Comparison of ENCODE assay signal across 1 cellular context in genomic region chr10:21516270-21517131, GRCh38.
TF ChIP-seq lines count a peak whose summit lies in the region.

No MANE protein-coding gene starts in this region.

TF ChIP-seq in HepG2, 621 proteins besides CTCF, POLR2A, EP300 and RAD21 (continued from another document and continues in another):
- TF ChIP-seq JUN (CRISPR knock-in tag; IDR thresholded peaks at IDR 0.05): 0 out of 2 replicates have a peak, but pooled peaks have one; percentile 23
- TF ChIP-seq SMC3 (IDR thresholded peaks at IDR 0.05; ENCODE audit: low read length): no peak
- TF ChIP-seq IKZF5 (CRISPR knock-in tag; IDR thresholded peaks at IDR 0.05): 0 out of 2 replicates have a peak, but pooled peaks have one; percentile 22
- no peak for TF ChIP-seq XRCC5 (optimal IDR thresholded peaks at IDR 0.05; ENCODE audit: low read length)
- peak; percentile 57; the same call in 1 of the 2 replicates for TF ChIP-seq CSRNP1 (CRISPR knock-in tag; IDR thresholded peaks at IDR 0.05)
- no peak for TF ChIP-seq ZSCAN20 (CRISPR knock-in tag; IDR thresholded peaks at IDR 0.05; ENCODE audit: borderline replicate concordance)
- TF ChIP-seq MYPOP (CRISPR knock-in tag; IDR thresholded peaks at IDR 0.05): peak; percentile 70
- no peak for TF ChIP-seq ELF4 (CRISPR knock-in tag; IDR thresholded peaks at IDR 0.05; ENCODE audit: borderline replicate concordance)
- TF ChIP-seq ZFP91 (CRISPR knock-in tag; IDR thresholded peaks at IDR 0.05; ENCODE audit: borderline replicate concordance): peak; percentile 61; the same call in 1 of the 2 replicates
- no peak for TF ChIP-seq CBX1 (IDR thresholded peaks at IDR 0.05; ENCODE audit: low read depth)
- TF ChIP-seq NFYC (CRISPR knock-in tag; IDR thresholded peaks at IDR 0.05): no peak
- no peak for TF ChIP-seq STAT6 (CRISPR knock-in tag; IDR thresholded peaks at IDR 0.05; ENCODE audit: borderline replicate concordance)
- peak; percentile 28 for TF ChIP-seq ZEB1 (IDR thresholded peaks at IDR 0.05; ENCODE audit: insufficient replicate concordance, low read depth)
- peak; percentile 82; the same call in 1 of the 2 replicates for TF ChIP-seq ZSCAN29 (CRISPR knock-in tag; conservative IDR thresholded peaks at IDR 0.05)
- no peak for TF ChIP-seq HHEX (CRISPR knock-in tag; IDR thresholded peaks at IDR 0.05)
- no peak for TF ChIP-seq ZBTB7A (CRISPR knock-in tag; IDR thresholded peaks at IDR 0.05)
- no peak for TF ChIP-seq PPARG (CRISPR knock-in tag; conservative IDR thresholded peaks at IDR 0.05)
- no peak for TF ChIP-seq SNAPC2 (CRISPR knock-in tag; IDR thresholded peaks at IDR 0.05)
- TF ChIP-seq ATM (IDR thresholded peaks at IDR 0.05; ENCODE audit: borderline replicate concordance): no peak
- peak; percentile 55; the same call in 1 of the 2 replicates for TF ChIP-seq MTERF4 (CRISPR knock-in tag; IDR thresholded peaks at IDR 0.05)
- no peak for TF ChIP-seq ZNF3 (CRISPR knock-in tag; IDR thresholded peaks at IDR 0.05)
- TF ChIP-seq TFE3 (CRISPR knock-in tag; IDR thresholded peaks at IDR 0.05): no peak
- TF ChIP-seq KDM2A (CRISPR knock-in tag; IDR thresholded peaks at IDR 0.05; ENCODE audit: borderline replicate concordance, low read depth): peak; percentile 47; the same call in 1 of the 2 replicates
- no peak for TF ChIP-seq ARID3A (IDR thresholded peaks at IDR 0.05; ENCODE audit: low read depth, low read length)
- no peak; the same call in 1 of the 2 replicates for TF ChIP-seq FOXK1 (CRISPR knock-in tag; IDR thresholded peaks at IDR 0.05; ENCODE audit: borderline replicate concordance, low read depth)
- 0 out of 2 replicates have a peak, but pooled peaks have one; percentile 34 for TF ChIP-seq HNRNPL (IDR thresholded peaks at IDR 0.05; ENCODE audit: low read depth, low read length)
- no peak for TF ChIP-seq GLI4 (CRISPR knock-in tag; IDR thresholded peaks at IDR 0.05; ENCODE audit: borderline replicate concordance)
- 0 out of 2 replicates have a peak, but pooled peaks have one; percentile 14 for TF ChIP-seq CAMTA2 (CRISPR knock-in tag; IDR thresholded peaks at IDR 0.05; ENCODE audit: borderline replicate concordance)
- no peak for TF ChIP-seq IRX3 (CRISPR knock-in tag; IDR thresholded peaks at IDR 0.05; ENCODE audit: borderline replicate concordance, low read depth)
- TF ChIP-seq DNMT3B (CRISPR knock-in tag; conservative IDR thresholded peaks at IDR 0.05): no peak
- peak; percentile 74; the same call in 1 of the 2 replicates for TF ChIP-seq BORCS8-MEF2B (CRISPR knock-in tag; IDR thresholded peaks at IDR 0.05)
- no peak for TF ChIP-seq ZXDC (CRISPR knock-in tag; IDR thresholded peaks at IDR 0.05)
- TF ChIP-seq PHB2 (IDR thresholded peaks at IDR 0.05; ENCODE audit: partially characterized antibody): no peak
- TF ChIP-seq ZNF501 (CRISPR knock-in tag; IDR thresholded peaks at IDR 0.05): peak; percentile 66; the same call in 1 of the 2 replicates
- TF ChIP-seq RARG (CRISPR knock-in tag; IDR thresholded peaks at IDR 0.05; ENCODE audit: low read depth): no peak
- TF ChIP-seq BRD4 (CRISPR knock-in tag; IDR thresholded peaks at IDR 0.05): no peak
- TF ChIP-seq PRDM15 (CRISPR knock-in tag; IDR thresholded peaks at IDR 0.05): no peak
- peak; percentile 32; the same call in 1 of the 2 replicates for TF ChIP-seq MEIS1 (CRISPR knock-in tag; IDR thresholded peaks at IDR 0.05; ENCODE audit: borderline replicate concordance)
- TF ChIP-seq HMGA1 (CRISPR knock-in tag; conservative IDR thresholded peaks at IDR 0.05): no peak
- 0 out of 2 replicates have a peak, but pooled peaks have one; percentile 27 for TF ChIP-seq ARNT2 (CRISPR knock-in tag; IDR thresholded peaks at IDR 0.05; ENCODE audit: low read depth)
